Comparison of ENCODE assay signal across 8 cellular contexts in genomic region chr4:1008840-1009646, GRCh38. TPM values are rescaled to one million over a fixed set of nuclear protein-coding genes. Genes with fewer than 3 reads are reported as not detected.
DNase-seq lines count a peak whose midpoint lies in the region; ATAC-seq, FAIRE-seq and TF ChIP-seq lines count a peak whose summit lies in the region.

No MANE protein-coding gene starts in this region.

- intact Hi-C loops in upper lobe of right lung (cut with DNase I), result no loop called here

- peaks cover 19% of the 10 kb centered on the region for H3K4me1 ChIP-seq in upper lobe of right lung

- H3K9me3 ChIP-seq in upper lobe of right lung, result no peaks in the 10 kb centered on the region

- no peak for ATAC-seq in upper lobe of right lung

- peak overlapping the region; percentile 66 for H3K4me3 ChIP-seq in upper lobe of right lung

- no peaks in the 10 kb centered on the region for H3K36me3 ChIP-seq in upper lobe of right lung

- no peak for TF ChIP-seq CTCF in upper lobe of right lung (IDR thresholded peaks at IDR 0.05)

- peak overlapping the region; percentile 55 for H3K27ac ChIP-seq in upper lobe of right lung

- FAIRE-seq in RCC 7860 (lab: Jason Lieb, UNC), result no peak

- peaks cover 29% of the 10 kb centered on the region for H3K27me3 ChIP-seq in upper lobe of right lung

- DNase-seq in activated T-cell treated with anti-CD3 and anti-CD28 coated beads for 1 hour (ENCODE audit: low read depth) (peak; percentile 27), activated T-cell treated with anti-CD3 and anti-CD28 coated beads for 4 hours (no peak), T follicular helper cell (ENCODE audit: low read depth) (peak; percentile 20), mucosa of gallbladder (ENCODE audit: low spot score) (peak; percentile 36), upper lobe of right lung (peak; percentile 79), RCC 7860 (ENCODE audit: low spot score) (no peak), NCI-H82 (lab: John Stamatoyannopoulos, UW) (no peak)
- peak; percentile 27 for DNase-seq in central memory CD4-positive, alpha-beta T cell

RNA-seq across cellular contexts. Expression of gene FGFRL1, which starts 2.4 kb away (rescaled TPM):
- total RNA-seq in mucosa of gallbladder (28.2 TPM), upper lobe of right lung (25.2 TPM)

RNA-seq across cellular contexts. Expression of gene SLC26A1, which starts 15.8 kb away (rescaled TPM):
- 4.3 TPM for total RNA-seq in mucosa of gallbladder
- total RNA-seq in upper lobe of right lung, result 0.20 TPM

RNA-seq across cellular contexts. Expression of gene IDUA, which starts 22.2 kb away (rescaled TPM):
- total RNA-seq in mucosa of gallbladder, result 93.0 TPM
- 49.2 TPM for total RNA-seq in upper lobe of right lung

RNA-seq across cellular contexts. Expression of gene DGKQ, which starts 35.7 kb away (rescaled TPM):
- total RNA-seq in mucosa of gallbladder, result 26.9 TPM
- total RNA-seq in upper lobe of right lung, result 19.1 TPM

Comparison
In these comparisons a context has a peak if more than half of its experiments do, and no peak if none do; other contexts are left out.
1. DNase-seq: peak in activated T-cell treated with anti-CD3 and anti-CD28 coated beads for 1 hour (single experiment), T follicular helper cell (single experiment), central memory CD4-positive, alpha-beta T cell (single experiment), mucosa of gallbladder (single experiment) and upper lobe of right lung (single experiment); none in activated T-cell treated with anti-CD3 and anti-CD28 coated beads for 4 hours (single experiment), RCC 7860 (single experiment) and NCI-H82 (single experiment).